21 cellular contexts compared by ENCODE assay signal in genomic region chr20:38839563-38839962, GRCh38. TPM values are rescaled to one million over a fixed set of nuclear protein-coding genes. Genes with fewer than 3 reads are reported as not detected.
DNase-seq lines count a peak whose midpoint lies in the region; ATAC-seq and TF ChIP-seq lines count a peak whose summit lies in the region.
"Had no signal": no experiment of that assay in that cellular context is flagged by ENCODE, and none has a peak within 500 bp of the region (broad histone marks: within the 10 kb centered on the region; RNA-seq: fewer than 3 reads in every experiment).

No MANE protein-coding gene starts in this region.

- CTCF ChIA-PET in T-cell (lab: Charles Lee) = interaction anchor here in 1 of 2 donors (0.5 to 4.6 kb wide), 6 partner anchors 21 to 46 kb away, joined by 3 to 41 read pairs (median 4); no protein-coding TSS in a partner anchor

- TF ChIP-seq CTCF in glutamatergic neuron (IDR thresholded peaks at IDR 0.05; ENCODE audit: partially characterized antibody, unreplicated experiment) = no peak

- H3K36me3 Mint-ChIP-seq in activated T-cell treated with anti-CD3 and anti-CD28 coated beads, Interleukin-2, amount 50 U/mL, for 4 hours (ENCODE audit: insufficient read depth) = peaks cover 26% of the 10 kb centered on the region
- H3K36me3 Mint-ChIP-seq in T-cell (peaks cover 41% of the 10 kb centered on the region), glutamatergic neuron (ENCODE audit: unreplicated experiment) (no peaks in the 10 kb centered on the region)
- H3K36me3 Mint-ChIP-seq in stimulated activated effector memory CD8-positive, alpha-beta T cell treated with anti-CD3 and anti-CD28 coated beads, Interleukin-12 subunit alpha, Interleukin-12 subunit beta, amount 100 ng/mL, for 72 hours = peaks cover 78% of the 10 kb centered on the region

- H3K4me3 Mint-ChIP-seq in activated T-cell treated with anti-CD3 and anti-CD28 coated beads, Interleukin-2, amount 50 U/mL, for 4 hours = peak overlapping the region; percentile 8
- H3K4me3 Mint-ChIP-seq in T-cell = peak overlapping the region in 2 of 3 donors; percentile 15 to 59
- peak overlapping the region; percentile 63 for H3K4me3 Mint-ChIP-seq in stimulated activated effector memory CD8-positive, alpha-beta T cell treated with anti-CD3 and anti-CD28 coated beads, Interleukin-12 subunit alpha, Interleukin-12 subunit beta, amount 100 ng/mL, for 72 hours
- no peak overlapping the region for H3K4me3 Mint-ChIP-seq in glutamatergic neuron (ENCODE audit: unreplicated experiment)
- H3K4me3 Mint-ChIP-seq: CD14-positive monocyte had no signal

- POLR2A ChIA-PET in T-cell (lab: Charles Lee) = interaction anchor here in 1 of 2 donors (1.9 to 4.6 kb wide), 3 partner anchors 32 to 35 kb away, joined by 13 to 79 read pairs (median 17); partner anchors contain the start of gene PPP1R16B

- peak overlapping the region; percentile 92 to 96 for H3K27ac Mint-ChIP-seq in T-cell
- peak overlapping the region; percentile 81 for H3K27ac Mint-ChIP-seq in stimulated activated effector memory CD8-positive, alpha-beta T cell treated with anti-CD3 and anti-CD28 coated beads, Interleukin-12 subunit alpha, Interleukin-12 subunit beta, amount 100 ng/mL, for 72 hours
- H3K27ac Mint-ChIP-seq in glutamatergic neuron (ENCODE audit: unreplicated experiment) = no peak overlapping the region

- no peak for DNase-seq in activated T-cell treated with anti-CD3 and anti-CD28 coated beads, Interleukin-2, amount 50 U/mL, for 4 hours
- DNase-seq in activated T-cell treated with anti-CD3 and anti-CD28 coated beads, Interleukin-2, amount 50 U/mL, for 1 hour = no peak
- DNase-seq in T-cell (no peak), caudate nucleus (lab: John Stamatoyannopoulos, UW) (no peak), glutamatergic neuron (no peak), HT-29 (ENCODE audit: low spot score) (no peak), DMS53 treated with DMSO at 0.1 percent for 48 hours (lab: John Stamatoyannopoulos, UW; ENCODE audit: unreplicated experiment) (no peak)
- DNase-seq in stimulated activated effector memory CD8-positive, alpha-beta T cell treated with anti-CD3 and anti-CD28 coated beads, Interleukin-12 subunit alpha, Interleukin-12 subunit beta, amount 100 ng/mL, for 72 hours (ENCODE audit: low spot score in 2 of 2) = no peak
- DNase-seq: ACHN; DMS79; GOT3; left ventricle myocardium inferior; NCI-H1436; NCI-H2171 treated with DMSO at 0.1 percent for 48 hours; NCI-H774; retina; stimulated activated naive CD4-positive, alpha-beta T cell; upper lobe of right lung had no signal

- H3K4me1 Mint-ChIP-seq in activated T-cell treated with anti-CD3 and anti-CD28 coated beads, Interleukin-2, amount 50 U/mL, for 4 hours (ENCODE audit: low read depth) = peaks cover 65% of the 10 kb centered on the region
- peaks cover 50 to 67% (median 63%) of the 10 kb centered on the region in 3 donors for H3K4me1 Mint-ChIP-seq in T-cell
- peaks cover 54% of the 10 kb centered on the region for H3K4me1 Mint-ChIP-seq in stimulated activated effector memory CD8-positive, alpha-beta T cell treated with anti-CD3 and anti-CD28 coated beads, Interleukin-12 subunit alpha, Interleukin-12 subunit beta, amount 100 ng/mL, for 72 hours
- H3K4me1 Mint-ChIP-seq in glutamatergic neuron (ENCODE audit: low read depth, unreplicated experiment) = peaks cover 5% of the 10 kb centered on the region

- peak overlapping the region; percentile 78 for H3K27ac ChIP-seq in caudate nucleus (ENCODE audit: low read depth, low read length)
- H3K27ac ChIP-seq: SK-N-MC, upper lobe of right lung had no signal

- H3K9me3 Mint-ChIP-seq in activated T-cell treated with anti-CD3 and anti-CD28 coated beads, Interleukin-2, amount 50 U/mL, for 4 hours = no peaks in the 10 kb centered on the region
- H3K9me3 Mint-ChIP-seq in T-cell (no peaks in the 10 kb centered on the region), glutamatergic neuron (ENCODE audit: unreplicated experiment) (no peaks in the 10 kb centered on the region)
- no peaks in the 10 kb centered on the region for H3K9me3 Mint-ChIP-seq in stimulated activated effector memory CD8-positive, alpha-beta T cell treated with anti-CD3 and anti-CD28 coated beads, Interleukin-12 subunit alpha, Interleukin-12 subunit beta, amount 100 ng/mL, for 72 hours
- H3K9me3 Mint-ChIP-seq: CD14-positive monocyte had no signal

- no peak for ATAC-seq in activated T-cell treated with anti-CD3 and anti-CD28 coated beads, Interleukin-2, amount 50 U/mL, for 4 hours
- ATAC-seq in T-cell (replicated peaks in 1 of 4) = no peak
- no peak for ATAC-seq in stimulated activated effector memory CD8-positive, alpha-beta T cell treated with anti-CD3 and anti-CD28 coated beads, Interleukin-12 subunit alpha, Interleukin-12 subunit beta, amount 100 ng/mL, for 72 hours
- ATAC-seq: esophagus mucosa had no signal

- no peaks in the 10 kb centered on the region for H3K27me3 Mint-ChIP-seq in activated T-cell treated with anti-CD3 and anti-CD28 coated beads, Interleukin-2, amount 50 U/mL, for 4 hours (ENCODE audit: low read depth)
- H3K27me3 Mint-ChIP-seq in T-cell (no peaks in the 10 kb centered on the region), glutamatergic neuron (ENCODE audit: unreplicated experiment) (no peaks in the 10 kb centered on the region)

RNA-seq across cellular contexts. Expression of gene PPP1R16B, which starts 34.1 kb away (rescaled TPM):
- total RNA-seq in activated T-cell treated with anti-CD3 and anti-CD28 coated beads, Interleukin-2, amount 50 U/mL, for 4 hours = 100 to 1,000 TPM; 148 to 163 (median 160) TPM
- total RNA-seq in T-cell (10 to 100 TPM; 32.0 to 58.5 (median 50.2) TPM), glutamatergic neuron (ENCODE audit: unreplicated experiment) (5.3 TPM)
- total RNA-seq in HT-29 (2014; rRNA removed; shearing (Covaris generic)) = not detected in 2 replicates
